ENCODE assay signal across 38 cellular contexts in the genomic region with DNA sequence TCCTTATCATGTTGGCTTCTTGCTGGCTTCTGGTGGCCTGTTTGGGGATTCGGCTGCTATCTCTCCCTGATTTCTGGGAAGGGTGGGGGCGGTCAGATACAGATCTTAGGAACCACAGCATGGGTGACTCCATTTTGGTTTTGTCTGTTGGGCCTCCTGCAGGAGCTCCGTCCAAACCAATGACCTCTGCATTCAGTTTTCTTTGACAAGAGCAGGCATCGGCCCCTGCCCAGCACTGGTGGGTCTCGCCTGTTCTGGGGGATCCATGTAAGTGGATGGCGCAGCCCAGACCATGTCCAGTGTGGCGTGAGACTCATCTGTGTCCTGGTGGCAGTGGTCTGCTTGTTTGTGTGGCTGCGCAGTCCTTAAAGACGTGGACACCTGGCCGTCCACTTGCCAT. TPM values are rescaled to one million over a fixed set of nuclear protein-coding genes. Genes with fewer than 3 reads are reported as not detected.
"Had no signal": no experiment of that assay in that cellular context is flagged by ENCODE, and none has a peak within 500 bp of the region (broad histone marks: within the 10 kb centered on the region; RNA-seq: fewer than 3 reads in every experiment).

No MANE protein-coding gene starts in this region.

- H3K4me1 ChIP-seq: colonic mucosa, esophagus muscularis mucosa, gastroesophageal sphincter, heart right ventricle, left lung, parathyroid adenoma, right atrium auricular region, transverse colon, upper lobe of right lung had no signal

- FAIRE-seq: endothelial cell of umbilical vein, islet of Langerhans had no signal

- DNase-seq: colonic mucosa; effector memory CD4-positive, alpha-beta T cell; foreskin keratinocyte; glutamatergic neuron; heart right ventricle; hippocampal formation; left cardiac atrium; left lung; mesendoderm; naive thymus-derived CD4-positive, alpha-beta T cell; nephron progenitor cell; stimulated activated CD4-positive, alpha-beta T cell treated with anti-CD3 and anti-CD28 coated beads, Interleukin-12 subunit alpha, Interleukin-12 subunit beta, amount 100 ng/mL, for 4 hours; stimulated activated CD4-positive, alpha-beta T cell treated with anti-CD3 and anti-CD28 coated beads, Interleukin-1b, Interleukin-23, amount 100 ng/mL, for 48 hours; stimulated activated CD4-positive, alpha-beta T cell treated with anti-CD3 and anti-CD28 coated beads, Interleukin-4, amount 100 ng/mL, for 1 hour; stimulated activated CD8-positive, alpha-beta memory T cell treated with anti-CD3 and anti-CD28 coated beads, Interleukin-4, amount 100 ng/mL, for 48 hours; stimulated activated naive CD4-positive, alpha-beta T cell; stimulated activated naive CD8-positive, alpha-beta T cell treated with anti-CD3 and anti-CD28 coated beads, Interleukin-15, amount 100 ng/mL, for 72 hours; transverse colon; upper lobe of right lung had no signal

- H3K36me3 ChIP-seq: colonic mucosa, esophagus muscularis mucosa, gastroesophageal sphincter, heart right ventricle, left lung, neutrophil, right atrium auricular region, suprapubic skin, transverse colon, upper lobe of right lung, vagina had no signal

- H3K4me2 ChIP-seq: smooth muscle cell had no signal

- H3K9ac ChIP-seq: parathyroid adenoma had no signal

- H3K36me3 Mint-ChIP-seq: naive thymus-derived CD4-positive, alpha-beta T cell had no signal

- H3K9me3 ChIP-seq: colonic mucosa, esophagus muscularis mucosa, gastroesophageal sphincter, heart right ventricle, left lung, neutrophil, right atrium auricular region, suprapubic skin, transverse colon, upper lobe of right lung, vagina had no signal

- H3K4me3 Mint-ChIP-seq: dendritic cell treated with granulocyte-macrophage colony-stimulating factor and Interleukin-4, amounts not matched to agents 40 ng/mL and 50 ng/mL, for 4 days; naive thymus-derived CD4-positive, alpha-beta T cell; stimulated activated naive CD8-positive, alpha-beta T cell treated with anti-CD3 and anti-CD28 coated beads, Interleukin-15, amount 100 ng/mL, for 72 hours had no signal

- H3K4me3 ChIP-seq: colonic mucosa, esophagus muscularis mucosa, gastroesophageal sphincter, heart right ventricle, left lung, right atrium auricular region, smooth muscle cell, suprapubic skin, transverse colon, upper lobe of right lung, vagina had no signal

- H3K9me3 Mint-ChIP-seq: dendritic cell treated with granulocyte-macrophage colony-stimulating factor and Interleukin-4, amounts not matched to agents 40 ng/mL and 50 ng/mL, for 4 days; naive thymus-derived CD4-positive, alpha-beta T cell; nephron progenitor cell; stimulated activated naive CD8-positive, alpha-beta T cell treated with anti-CD3 and anti-CD28 coated beads, Interleukin-15, amount 100 ng/mL, for 72 hours had no signal

- H2AFZ ChIP-seq: parathyroid adenoma had no signal

- H3K79me2 ChIP-seq: parathyroid adenoma had no signal

- H3K27ac ChIP-seq: colonic mucosa, esophagus muscularis mucosa, foreskin keratinocyte, gastroesophageal sphincter, heart right ventricle, left lung, neutrophil, parathyroid adenoma, right atrium auricular region, suprapubic skin, transverse colon, upper lobe of right lung, vagina had no signal

- H3K27ac Mint-ChIP-seq: dendritic cell treated with granulocyte-macrophage colony-stimulating factor and Interleukin-4, amounts not matched to agents 40 ng/mL and 50 ng/mL, for 4 days; naive thymus-derived CD4-positive, alpha-beta T cell; progenitor cell of endocrine pancreas had no signal

- H3K27me3 ChIP-seq: colonic mucosa, right atrium auricular region, vagina had no signal

RNA-seq across cellular contexts. Expression of a gene that starts 9.7 kb away (rescaled TPM):
- total RNA-seq: endothelial cell of umbilical vein; fibroblast of lung; heart right ventricle; left cardiac atrium; lung microvascular endothelial cell; mucosa of gallbladder; naive thymus-derived CD4-positive, alpha-beta T cell; omental fat pad; right atrium auricular region; upper lobe of right lung; vagina had no signal
- polyA plus RNA-seq: fibroblast of lung; naive thymus-derived CD4-positive, alpha-beta T cell had no signal

RNA-seq across cellular contexts. Expression of a gene that starts 28.3 kb away (rescaled TPM):
- total RNA-seq: colonic mucosa; endothelial cell of umbilical vein; esophagus muscularis mucosa; fibroblast of lung; foreskin keratinocyte; gastroesophageal sphincter; lung microvascular endothelial cell; naive thymus-derived CD4-positive, alpha-beta T cell; progenitor cell of endocrine pancreas; right atrium auricular region had no signal
- polyA plus RNA-seq: endothelial cell of umbilical vein; fibroblast of lung; foreskin keratinocyte; heart right ventricle; naive thymus-derived CD4-positive, alpha-beta T cell had no signal

RNA-seq across cellular contexts. Expression of a gene that starts 29.0 kb away (rescaled TPM):
- total RNA-seq: colonic mucosa, endothelial cell of umbilical vein, epithelial cell of proximal tubule, fibroblast of lung, foreskin keratinocyte, gastroesophageal sphincter, kidney epithelial cell, left cardiac atrium, left lung, lower leg skin, omental fat pad, right atrium auricular region, suprapubic skin, upper lobe of right lung, vagina had no signal
- polyA plus RNA-seq: endothelial cell of umbilical vein; fibroblast of lung; foreskin keratinocyte; heart right ventricle; naive thymus-derived CD4-positive, alpha-beta T cell had no signal
